In the genomic region with DNA sequence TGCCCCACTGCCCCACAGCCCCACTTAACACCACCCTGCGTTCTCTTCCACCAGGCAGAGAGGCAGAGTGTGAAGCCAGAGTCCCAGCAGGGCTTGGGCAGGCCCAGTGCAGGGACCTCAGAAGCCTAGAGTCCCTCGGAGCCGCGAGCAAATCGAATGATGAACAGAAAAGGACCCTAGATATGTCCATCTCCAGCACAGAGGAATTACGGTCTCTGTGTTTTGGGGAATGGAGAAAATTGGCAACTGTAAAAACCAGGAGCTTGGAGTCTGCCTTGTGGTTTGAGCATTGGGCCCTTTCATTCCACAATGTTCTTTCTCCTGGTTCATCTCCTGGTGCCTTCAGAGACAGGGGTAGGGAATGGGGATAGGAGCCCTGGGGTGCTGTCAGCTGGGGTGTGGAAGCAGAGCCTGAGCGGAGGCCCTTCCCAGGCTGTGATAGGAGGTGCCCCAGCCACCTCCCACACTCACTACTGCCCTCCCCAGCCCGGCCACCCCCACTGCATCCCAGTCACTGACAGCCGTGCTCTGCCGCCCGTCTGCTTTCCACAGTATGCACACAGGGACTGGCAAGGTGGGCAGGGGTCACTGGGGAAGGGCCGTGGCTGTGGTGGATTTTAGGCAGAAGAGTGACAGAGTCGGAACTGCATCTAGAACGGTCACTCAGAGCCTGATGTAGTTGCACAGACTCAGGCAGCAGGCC, we compare ENCODE assay signal across 11 cellular contexts. TPM values are rescaled to one million over a fixed set of nuclear protein-coding genes. Genes with fewer than 3 reads are reported as not detected.
"Had no signal": no experiment of that assay in that cellular context is flagged by ENCODE, and none has a peak within 500 bp of the region (broad histone marks: within the 10 kb centered on the region; RNA-seq: fewer than 3 reads in every experiment).

No MANE protein-coding gene starts in this region.

- H3K4me1 Mint-ChIP-seq: activated naive CD4-positive, alpha-beta T cell treated with anti-CD3 and anti-CD28 coated beads, Interleukin-2, amount 10 ng/mL, durations not matched to agents 7 days and 5 days had no signal

- H3K4me1 ChIP-seq: left ventricle myocardium inferior, parathyroid adenoma had no signal

- H3K9me3 Mint-ChIP-seq: activated naive CD4-positive, alpha-beta T cell treated with anti-CD3 and anti-CD28 coated beads, Interleukin-2, amount 10 ng/mL, durations not matched to agents 7 days and 5 days had no signal

- H3K27ac ChIP-seq: foreskin keratinocyte, left ventricle myocardium inferior, parathyroid adenoma, vagina, VCaP had no signal

- H3K36me3 Mint-ChIP-seq: activated naive CD4-positive, alpha-beta T cell treated with anti-CD3 and anti-CD28 coated beads, Interleukin-2, amount 10 ng/mL, durations not matched to agents 7 days and 5 days had no signal

- ATAC-seq: foreskin keratinocyte had no signal

- H3K4me3 Mint-ChIP-seq: activated naive CD4-positive, alpha-beta T cell treated with anti-CD3 and anti-CD28 coated beads, Interleukin-2, amount 10 ng/mL, durations not matched to agents 7 days and 5 days had no signal

- DNase-seq: activated CD4-positive, alpha-beta T cell treated with anti-CD3 and anti-CD28 coated beads for 4 hours; activated CD8-positive, alpha-beta memory T cell treated with anti-CD3 and anti-CD28 coated beads for 24 hours; activated naive CD4-positive, alpha-beta T cell treated with anti-CD3 and anti-CD28 coated beads, Interleukin-2, amount 10 ng/mL, durations not matched to agents 7 days and 5 days; foreskin keratinocyte; left ventricle myocardium inferior; retina; stimulated activated CD4-positive, alpha-beta T cell treated with anti-CD3 and anti-CD28 coated beads, Interleukin-4, amount 100 ng/mL, for 4 hours had no signal

- H3K27me3 ChIP-seq: foreskin keratinocyte, vagina had no signal

- H3K9me3 ChIP-seq: left ventricle myocardium inferior, vagina had no signal

- H3K36me3 ChIP-seq: left ventricle myocardium inferior, vagina had no signal

- H3K27ac Mint-ChIP-seq: activated naive CD4-positive, alpha-beta T cell treated with anti-CD3 and anti-CD28 coated beads, Interleukin-2, amount 10 ng/mL, durations not matched to agents 7 days and 5 days had no signal

- H3K4me3 ChIP-seq: left ventricle myocardium inferior, vagina had no signal

RNA-seq across cellular contexts. Expression of gene TBX4, which starts 26.7 kb away (rescaled TPM):
- total RNA-seq: endothelial cell of umbilical vein, foreskin keratinocyte, left ventricle myocardium inferior, vagina had no signal
